In genomic region chr9:111975709-111976108, GRCh38 we compare ENCODE assay signal across 1 cellular context.
TF ChIP-seq lines count a peak whose summit lies in the region.

No MANE protein-coding gene starts in this region.

TF ChIP-seq in GM12878, 131 proteins besides CTCF, POLR2A, EP300 and RAD21 (continued from another document):
- TF ChIP-seq NRF1 (conservative IDR thresholded peaks at IDR 0.05; ENCODE audit: low read depth, low read length) = no peak
- TF ChIP-seq RUNX3 (IDR thresholded peaks at IDR 0.05; ENCODE audit: low read length) = peak; percentile 2; the same call in 1 of the 2 replicates
- no peak for TF ChIP-seq LARP7 (IDR thresholded peaks at IDR 0.05)
- peak; percentile 71; the same call in 1 of the 2 replicates for TF ChIP-seq TCF3 (IDR thresholded peaks at IDR 0.05; ENCODE audit: borderline replicate concordance, insufficient read depth, low read depth, low read length)
- no peak for TF ChIP-seq BHLHE40 (IDR thresholded peaks at IDR 0.05; ENCODE audit: borderline replicate concordance in 1 of 2, low read depth in 2 of 2, low read length in 1 of 2)
- TF ChIP-seq RAD51 (IDR thresholded peaks at IDR 0.05) = no peak
- TF ChIP-seq SIN3A (IDR thresholded peaks at IDR 0.05; ENCODE audit: low read depth, low read length) = no peak
- TF ChIP-seq ATF7 (IDR thresholded peaks at IDR 0.05; ENCODE audit: low read depth) = no peak
- TF ChIP-seq CEBPZ (IDR thresholded peaks at IDR 0.05; ENCODE audit: low read depth, low read length) = no peak
- no peak for TF ChIP-seq SIX5 (IDR thresholded peaks at IDR 0.05; ENCODE audit: low read depth, low read length, severe bottlenecking)
- TF ChIP-seq ZBED1 (IDR thresholded peaks at IDR 0.05; ENCODE audit: borderline replicate concordance) = no peak
- TF ChIP-seq CHD1 (IDR thresholded peaks at IDR 0.05; ENCODE audit: low read depth, low read length) = no peak
- TF ChIP-seq NBN (IDR thresholded peaks at IDR 0.05) = no peak
- TF ChIP-seq SMC3 (IDR thresholded peaks at IDR 0.05; ENCODE audit: borderline replicate concordance, low read length) = peak; percentile 55
- 0 out of 2 replicates have a peak, but pooled peaks have one; percentile 22 for TF ChIP-seq IKZF1 (conservative IDR thresholded peaks at IDR 0.05)
- no peak for TF ChIP-seq ZBTB33 (IDR thresholded peaks at IDR 0.05)
- no peak for TF ChIP-seq SMAD5 (IDR thresholded peaks at IDR 0.05; ENCODE audit: low read depth)
- TF ChIP-seq ZNF274 (IDR thresholded peaks at IDR 0.05; ENCODE audit: insufficient read depth, insufficient read length) = no peak
- peak; percentile 68; the same call in 1 of the 2 replicates for TF ChIP-seq TCF12 (IDR thresholded peaks at IDR 0.05; ENCODE audit: low read depth, low read length)
- no peak for TF ChIP-seq SMARCA5 (IDR thresholded peaks at IDR 0.05)
- TF ChIP-seq CREB1 (IDR thresholded peaks at IDR 0.05; ENCODE audit: low read depth) = no peak
- TF ChIP-seq ZNF687 (IDR thresholded peaks at IDR 0.05) = peak; percentile 56
- no peak for TF ChIP-seq CHD4 (IDR thresholded peaks at IDR 0.05)
- no peak for TF ChIP-seq RBBP5 (conservative IDR thresholded peaks at IDR 0.05)
- TF ChIP-seq POLR2AphosphoS2 (IDR thresholded peaks at IDR 0.05; ENCODE audit: low read depth, low read length) = no peak
- TF ChIP-seq ZSCAN29 (IDR thresholded peaks at IDR 0.05) = no peak
- no peak for TF ChIP-seq SUPT20H (IDR thresholded peaks at IDR 0.05; ENCODE audit: borderline replicate concordance, control insufficient read depth, low read depth, low read length)
- no peak for TF ChIP-seq GATAD2B (conservative IDR thresholded peaks at IDR 0.05; ENCODE audit: low read depth)
- TF ChIP-seq STAT1 (conservative IDR thresholded peaks at IDR 0.05) = no peak
- TF ChIP-seq BMI1 (IDR thresholded peaks at IDR 0.05; ENCODE audit: borderline replicate concordance) = no peak
- 0 out of 2 replicates have a peak, but pooled peaks have one; percentile 30 for TF ChIP-seq YY1 (IDR thresholded peaks at IDR 0.05; ENCODE audit: low read depth, low read length)
- no peak for TF ChIP-seq SREBF1 (IDR thresholded peaks at IDR 0.05; ENCODE audit: low read length)
- peak in 1 of 2 experiments; percentile 71; a peak in 2 of 4 replicates for TF ChIP-seq SRF (IDR thresholded peaks at IDR 0.05; ENCODE audit: low read depth in 2 of 2, low read length in 2 of 2)
- TF ChIP-seq JUND (IDR thresholded peaks at IDR 0.05; ENCODE audit: low read depth, low read length) = no peak
- TF ChIP-seq E2F8 (IDR thresholded peaks at IDR 0.05; ENCODE audit: low read depth, partially characterized antibody) = no peak
- TF ChIP-seq EED (IDR thresholded peaks at IDR 0.05; ENCODE audit: low read depth) = no peak
TF ChIP-seq in GM12878: peak in this region for 8.
